9 cellular contexts compared by ENCODE assay signal in genomic region chr10:451021-451471, GRCh38.
A peak's percentile ranks its signal among the peaks of the same experiment; 100 is the strongest.
DNase-seq lines count a peak whose midpoint lies in the region; ATAC-seq lines count a peak whose summit lies in the region.
"Had no signal": no experiment of that assay in that cellular context is flagged by ENCODE, and none has a peak within 500 bp of the region (broad histone marks: within the 10 kb centered on the region; RNA-seq: fewer than 3 reads in every experiment).

No MANE protein-coding gene starts in this region.

- H3K27me3 Mint-ChIP-seq in T-helper 17 cell = no peaks in the 10 kb centered on the region

- peak; percentile 36 to 53 (median 37) for DNase-seq in T-helper 17 cell
- peak in 1 of 61 donors; percentile 17 for DNase-seq in caudate nucleus (lab: John Stamatoyannopoulos, UW)
- DNase-seq in stimulated activated CD4-positive, alpha-beta T cell treated with anti-CD3 and anti-CD28 coated beads, TNF-alpha, amount 100 ng/mL, for 24 hours (ENCODE audit: low read depth in 3 of 3) = peak in 2 of 3 experiments; percentile 22 to 50
- no peak for DNase-seq in mesenteric fat pad (ENCODE audit: low spot score)
- DNase-seq in NCI-H510A (lab: John Stamatoyannopoulos, UW) = no peak

- H3K27ac ChIP-seq in caudate nucleus (ENCODE audit: low read depth, low read length) = peak overlapping the region; percentile 8
- H3K27ac ChIP-seq: epithelial cell of prostate had no signal

- ATAC-seq in GM18498 (IDR thresholded peaks at IDR 0.05; ENCODE audit: unreplicated experiment) (peak; percentile 99), HG02870 (IDR thresholded peaks at IDR 0.05; ENCODE audit: unreplicated experiment) (peak; percentile 99), T-helper 17 cell (peak; percentile 96), GM21526 (IDR thresholded peaks at IDR 0.05; ENCODE audit: low FRiP score, unreplicated experiment) (no peak)

- H3K36me3 Mint-ChIP-seq in T-helper 17 cell (ENCODE audit: low read depth) = peaks cover 4% of the 10 kb centered on the region

- H3K4me1 Mint-ChIP-seq in T-helper 17 cell = peaks cover 33% of the 10 kb centered on the region

- H3K4me3 Mint-ChIP-seq in T-helper 17 cell = peak overlapping the region; percentile 75

- H3K9me3 ChIP-seq in T-helper 17 cell (ENCODE audit: control insufficient read depth, low read length, poor library complexity, severe bottlenecking) = no peaks in the 10 kb centered on the region

- peak overlapping the region; percentile 85 for H3K27ac Mint-ChIP-seq in T-helper 17 cell

Comparison
In these comparisons a context has a peak if more than half of its experiments do, and no peak if none do; other contexts are left out.
1. DNase-seq: peak in T-helper 17 cell (3 of 3) and stimulated activated CD4-positive, alpha-beta T cell treated with anti-CD3 and anti-CD28 coated beads, TNF-alpha, amount 100 ng/mL, for 24 hours (2 of 3); none in mesenteric fat pad (single experiment) and NCI-H510A (single experiment).